16 cellular contexts compared by ENCODE assay signal in genomic region chr11:16326679-16327297, GRCh38. TPM values are rescaled to one million over a fixed set of nuclear protein-coding genes. Genes with fewer than 3 reads are reported as not detected.
"Had no signal": no experiment of that assay in that cellular context is flagged by ENCODE, and none has a peak within 500 bp of the region (broad histone marks: within the 10 kb centered on the region; RNA-seq: fewer than 3 reads in every experiment).

No MANE protein-coding gene starts in this region.

- H3K9me3 ChIP-seq: heart left ventricle, left lung, ovary, stomach, thoracic aorta had no signal

- H3K4me1 ChIP-seq: left lung, stomach had no signal

- ATAC-seq: activated CD4-positive, alpha-beta T cell treated with anti-CD3 and anti-CD28 coated beads for 36 hours; activated CD8-positive, alpha-beta T cell treated with anti-CD3 and anti-CD28 coated beads, Interleukin-2, amount 10 ng/mL, durations not matched to agents 7 days and 5 days; activated naive CD8-positive, alpha-beta T cell treated with anti-CD3 and anti-CD28 coated beads, Interleukin-2, amount 50 U/mL, for 24 hours; esophagus mucosa; left lung had no signal

- H3K36me3 ChIP-seq: heart left ventricle, left lung, ovary, stomach, thoracic aorta, WERI-Rb-1 had no signal

- H3K27ac ChIP-seq: heart left ventricle, left lung, ovary, skin epidermis, stomach, thoracic aorta, WERI-Rb-1 had no signal

- DNase-seq: activated CD4-positive, alpha-beta T cell treated with anti-CD3 and anti-CD28 coated beads for 36 hours; activated CD8-positive, alpha-beta T cell treated with anti-CD3 and anti-CD28 coated beads, Interleukin-2, amount 10 ng/mL, durations not matched to agents 7 days and 5 days; activated naive CD4-positive, alpha-beta T cell; activated naive CD8-positive, alpha-beta T cell treated with anti-CD3 and anti-CD28 coated beads, Interleukin-2, amount 50 U/mL, for 24 hours; dermis blood vessel endothelial cell; endodermal cell; heart left ventricle; left lung; ovary; stomach; T-helper 1 cell; WERI-Rb-1 had no signal

- H3K27me3 ChIP-seq: heart left ventricle, left lung, ovary, stomach had no signal

- H3K4me3 ChIP-seq: heart left ventricle, left lung, ovary, skin epidermis, stomach, thoracic aorta had no signal

RNA-seq across cellular contexts. Expression of gene SOX6, which starts 29.6 kb away (rescaled TPM):
- total RNA-seq: activated CD8-positive, alpha-beta T cell treated with anti-CD3 and anti-CD28 coated beads, Interleukin-2, amount 10 ng/mL, durations not matched to agents 7 days and 5 days; activated T-helper 1 cell treated with anti-CD3 and anti-CD28 coated beads, Interleukin-12 subunit alpha, Interleukin-12 subunit beta, Interleukin-2, Interleukin-4 antibody, amounts not matched to agents 30 ng/mL and 10 ng/mL and 1 ng/mL, durations not matched to agents 14 hours and 24 hours and 36 hours had no signal
